ENCODE assay signal across 12 cellular contexts in genomic region chr9:121371495-121371911, GRCh38. TPM values are rescaled to one million over a fixed set of nuclear protein-coding genes. Genes with fewer than 3 reads are reported as not detected.
DNase-seq lines count a peak whose midpoint lies in the region; ATAC-seq and TF ChIP-seq lines count a peak whose summit lies in the region.
"Had no signal": no experiment of that assay in that cellular context is flagged by ENCODE, and none has a peak within 500 bp of the region (broad histone marks: within the 10 kb centered on the region; RNA-seq: fewer than 3 reads in every experiment).

No MANE protein-coding gene starts in this region.

- H3K27me3 ChIP-seq in BE2C (no peaks in the 10 kb centered on the region), OCI-LY1 (ENCODE audit: insufficient read depth, low read length) (no peaks in the 10 kb centered on the region), gastroesophageal sphincter (no peaks in the 10 kb centered on the region), sigmoid colon (no peaks in the 10 kb centered on the region)

- TF ChIP-seq POLR2A in gastroesophageal sphincter (IDR thresholded peaks at IDR 0.05) (no peak), sigmoid colon (IDR thresholded peaks at IDR 0.05) (no peak)

- H3K9me3 ChIP-seq in BE2C (peaks cover 4% of the 10 kb centered on the region; the same call in 1 of the 2 replicates), OCI-LY1 (ENCODE audit: low read length) (no peaks in the 10 kb centered on the region), gastroesophageal sphincter (no peaks in the 10 kb centered on the region), sigmoid colon (no peaks in the 10 kb centered on the region)

- no peaks in the 10 kb centered on the region for H3K79me2 ChIP-seq in OCI-LY1 (ENCODE audit: insufficient read depth, low read length)

- peak overlapping the region; percentile 5; the same call in 1 of the 2 replicates for H3K4me2 ChIP-seq in OCI-LY1 (ENCODE audit: low read length)

- H3K4me3 ChIP-seq in BE2C (ENCODE audit: low read depth, low read length) (no peak overlapping the region), OCI-LY1 (ENCODE audit: low read depth, low read length, poor library complexity, severe bottlenecking) (peak overlapping the region; percentile 72), gastroesophageal sphincter (no peak overlapping the region), sigmoid colon (no peak overlapping the region)

- H4K20me1 ChIP-seq in OCI-LY1 (ENCODE audit: insufficient read depth, low read length), result no peaks in the 10 kb centered on the region

- peaks cover 18% of the 10 kb centered on the region for H3K4me1 ChIP-seq in BE2C
- peaks cover 41% of the 10 kb centered on the region for H3K4me1 ChIP-seq in OCI-LY1 (ENCODE audit: insufficient read depth, low read length, severe bottlenecking)
- H3K4me1 ChIP-seq in gastroesophageal sphincter, result peaks cover 3 to 82% (median 18%) of the 10 kb centered on the region in 3 donors
- peaks cover 0 to 69% (median 57%) of the 10 kb centered on the region in 4 donors for H3K4me1 ChIP-seq in sigmoid colon

- ATAC-seq in gastroesophageal sphincter (no peak), HG02852 (IDR thresholded peaks at IDR 0.05; ENCODE audit: unreplicated experiment) (no peak)
- ATAC-seq: GM12878 had no signal

- H3K9ac ChIP-seq in OCI-LY1 (ENCODE audit: low read length), result no peak overlapping the region

- peak; percentile 30 for DNase-seq in BE2C
- DNase-seq in sigmoid colon, result no peak
- no peak for DNase-seq in NCI-H748 (lab: John Stamatoyannopoulos, UW; ENCODE audit: unreplicated experiment)
- DNase-seq in activated effector memory CD4-positive, alpha-beta T cell treated with Interleukin-2 at 50 U/mL for 16 hours, result no peak
- DNase-seq in NCI-H1694 treated with DMSO at 0.1 percent for 48 hours (lab: John Stamatoyannopoulos, UW), result no peak
- DNase-seq: Calu3; NCI-H1048; NK-92 treated with Interleukin-12 subunit alpha and Interleukin-12 subunit beta, amount 100 ng/mL, for 24 hours had no signal

- TF ChIP-seq EP300 in gastroesophageal sphincter (IDR thresholded peaks at IDR 0.05) (no peak), sigmoid colon (IDR thresholded peaks at IDR 0.05) (no peak)

- TF ChIP-seq CTCF in BE2C (IDR thresholded peaks at IDR 0.05; ENCODE audit: low read depth, low read length), result no peak
- no peak for TF ChIP-seq CTCF in OCI-LY1 (IDR thresholded peaks at IDR 0.05; ENCODE audit: low read length)
- no peak for TF ChIP-seq CTCF in gastroesophageal sphincter (IDR thresholded peaks at IDR 0.05)
- TF ChIP-seq CTCF in sigmoid colon (IDR thresholded peaks at IDR 0.05), result no peak

- intact Hi-C loops in sigmoid colon (cut with DNase I), result loop anchor here (5.0 kb wide), 1 partner anchor 104 kb away; the partner anchor contains the start of gene GSN

- no peak overlapping the region for H2AFZ ChIP-seq in OCI-LY1 (ENCODE audit: low read length)

- H3K36me3 ChIP-seq in BE2C (no peaks in the 10 kb centered on the region), OCI-LY1 (ENCODE audit: insufficient read depth, low read length) (no peaks in the 10 kb centered on the region), gastroesophageal sphincter (peaks cover 0 to 3% of the 10 kb centered on the region in 2 donors), sigmoid colon (peaks cover 0 to 5% (median 0%) of the 10 kb centered on the region in 4 donors)

- H3K27ac ChIP-seq in OCI-LY1 (ENCODE audit: low read depth, low read length, poor library complexity, severe bottlenecking) (no peak overlapping the region), gastroesophageal sphincter (peak overlapping the region; percentile 43 to 97 (median 96)), sigmoid colon (peak overlapping the region; percentile 91 to 99 (median 96))

- no peaks in the 10 kb centered on the region for H3K9me2 ChIP-seq in OCI-LY1 (ENCODE audit: low read depth, low read length)

- no peaks in the 10 kb centered on the region for H3F3A ChIP-seq in OCI-LY1 (ENCODE audit: insufficient read depth, low read length)

- WGBS in gastroesophageal sphincter (ENCODE audit: low coverage in 1 of 2), 2 donors, result 36 to 38% methylated on average over 2 to 3 of the region's 4 CpGs
- 69 to 77% methylated on average over 4 of the region's 4 CpGs for WGBS in sigmoid colon, 2 donors

RNA-seq across cellular contexts. Expression of gene STOM, which starts 1.5 kb away (rescaled TPM):
- polyA plus RNA-seq in BE2C (2012; ENCODE audit: insufficient read depth, insufficient read length, low read depth), result 41.8 TPM
- total RNA-seq in gastroesophageal sphincter, result 100 to 1,000 TPM; 293 to 539 (median 457) TPM
- total RNA-seq in sigmoid colon, result 100 to 1,000 TPM; 303 to 609 (median 321) TPM
- 100 to 1,000 TPM in 1 of 3 donors, 10 to 100 TPM in 2; 22.8 to 140 (median 44.6) TPM for polyA plus RNA-seq in sigmoid colon
